13 cellular contexts compared by ENCODE assay signal in the genomic region with DNA sequence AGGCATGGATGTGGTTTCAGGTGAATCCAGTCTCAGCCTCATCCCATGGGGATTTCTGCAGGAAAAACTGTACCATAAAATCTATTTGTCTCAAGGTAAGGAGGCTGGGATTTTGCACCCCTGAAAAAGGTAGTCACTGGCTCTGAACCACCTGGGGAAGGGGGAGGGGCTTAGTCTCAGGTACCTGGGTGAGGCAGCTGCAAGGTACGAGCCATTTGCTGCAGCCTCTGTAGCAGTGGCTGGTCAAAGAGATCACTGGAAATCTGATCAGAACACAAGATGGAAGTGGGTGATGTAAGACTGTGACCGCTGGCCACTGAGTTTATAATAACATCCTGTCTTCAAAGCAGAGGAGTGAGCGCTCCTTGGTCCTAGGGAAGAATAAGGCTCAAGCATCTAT.
A peak's percentile ranks its signal among the peaks of the same experiment; 100 is the strongest.
DNase-seq lines count a peak whose midpoint lies in the region; FAIRE-seq and TF ChIP-seq lines count a peak whose summit lies in the region.
"Had no signal": no experiment of that assay in that cellular context is flagged by ENCODE, and none has a peak within 500 bp of the region (broad histone marks: within the 10 kb centered on the region; RNA-seq: fewer than 3 reads in every experiment).

No MANE protein-coding gene starts in this region.

- DNase-seq in Daoy (ENCODE audit: low read depth) (peak; percentile 35), M059J (ENCODE audit: low read depth) (peak; percentile 26), NOMO-1 treated with dmso at 0.1 percent for 144 hours (lab: John Stamatoyannopoulos, UW; ENCODE audit: unreplicated experiment) (peak; percentile 15), endothelial cell of umbilical vein (ENCODE audit: low read depth, low spot score) (no peak), globus pallidus (ENCODE audit: low spot score) (no peak), GM10266 (ENCODE audit: extremely low spot score) (no peak)
- DNase-seq in effector CD4-positive, alpha-beta T cell, result no peak
- DNase-seq: ACHN; C1 segment of cervical spinal cord; CD4-positive, alpha-beta T cell; DMS79 treated with DMSO at 0.1 percent for 48 hours; GDM1; H7 had no signal

- intact Hi-C loops in endothelial cell of umbilical vein (cut with micrococcal nuclease), result no loop called here

- dilution Hi-C loops in endothelial cell of umbilical vein (cut with MboI; ENCODE audit: extremely low pct_ligation_motif_present, low sequenced_read_pairs), result no loop called here

- peak; percentile 37 for FAIRE-seq in endothelial cell of umbilical vein (lab: Jason Lieb, UNC)

- TF ChIP-seq POLR2A in endothelial cell of umbilical vein (IDR thresholded peaks at IDR 0.05; ENCODE audit: low read depth, low read length), result no peak

- CTCF ChIA-PET in endothelial cell of umbilical vein (lab: Charles Lee), result no interaction called here

- no peaks in the 10 kb centered on the region for H4K20me1 ChIP-seq in endothelial cell of umbilical vein (replicated peaks; ENCODE audit: control insufficient read depth, extremely low read depth, insufficient read depth, low read length)

- no peak overlapping the region for H3K27ac ChIP-seq in endothelial cell of umbilical vein (ENCODE audit: insufficient read depth, low read depth, low read length)

- H3K4me3 ChIP-seq in endothelial cell of umbilical vein (replicated peaks in 1 of 3; ENCODE audit: insufficient read depth in 1 of 3, low read depth in 1 of 3, low read length in 3 of 3), result no peak overlapping the region

- H3K27me3 ChIP-seq in endothelial cell of umbilical vein (ENCODE audit: control insufficient read depth in 2 of 2, insufficient read depth in 2 of 2, low read length in 2 of 2), result no peaks in the 10 kb centered on the region

- TF ChIP-seq CTCF in endothelial cell of umbilical vein (IDR thresholded peaks at IDR 0.05; ENCODE audit: extremely low read depth in 1 of 2, insufficient read depth in 1 of 2, low read depth in 1 of 2, low read length in 2 of 2), result no peak
- TF ChIP-seq CTCF in GM10266 (IDR thresholded peaks at IDR 0.05; ENCODE audit: control insufficient read depth, insufficient read depth, low read depth, missing control alignments), result no peak

- no peak overlapping the region for H2AFZ ChIP-seq in endothelial cell of umbilical vein (ENCODE audit: low read depth, low read length)

- H3K9me3 ChIP-seq in endothelial cell of umbilical vein (replicated peaks; ENCODE audit: control insufficient read depth, insufficient read depth, low read length), result no peaks in the 10 kb centered on the region

- BruUV-seq in endothelial cell of umbilical vein (replicated peaks; lab: Mats Ljungman, UMichigan), result no TSS peak

- H3K4me1 ChIP-seq in endothelial cell of umbilical vein (ENCODE audit: control insufficient read depth, extremely low read depth, insufficient read depth, low read length), result no peaks in the 10 kb centered on the region

- POLR2A ChIA-PET in endothelial cell of umbilical vein (lab: Charles Lee), result no interaction called here

- H3K36me3 ChIP-seq in endothelial cell of umbilical vein (ENCODE audit: control insufficient read depth in 2 of 2, extremely low read depth in 1 of 2, insufficient read depth in 2 of 2, low read length in 2 of 2), result no peaks in the 10 kb centered on the region

- no peaks in the 10 kb centered on the region for H3K79me2 ChIP-seq in endothelial cell of umbilical vein (ENCODE audit: control insufficient read depth, insufficient read depth, low read length)

- H3K9me1 ChIP-seq in endothelial cell of umbilical vein (replicated peaks; ENCODE audit: control insufficient read depth, extremely low read depth, insufficient read depth, low read length), result no peaks in the 10 kb centered on the region

- H3K9ac ChIP-seq in endothelial cell of umbilical vein (replicated peaks; ENCODE audit: extremely low read depth, insufficient read depth, low read length), result no peak overlapping the region

- H3K4me2 ChIP-seq in endothelial cell of umbilical vein (ENCODE audit: insufficient read depth, low read length), result no peak overlapping the region

TF ChIP-seq in endothelial cell of umbilical vein, 7 proteins besides CTCF, POLR2A, EP300 and RAD21:
- TF ChIP-seq FOS (IDR thresholded peaks at IDR 0.05; ENCODE audit: borderline replicate concordance, insufficient read depth, low read length), result no peak
- no peak for TF ChIP-seq GATA2 (IDR thresholded peaks at IDR 0.05; ENCODE audit: insufficient read depth, insufficient read length, low read depth, low read length)
- TF ChIP-seq, protein P1, sequence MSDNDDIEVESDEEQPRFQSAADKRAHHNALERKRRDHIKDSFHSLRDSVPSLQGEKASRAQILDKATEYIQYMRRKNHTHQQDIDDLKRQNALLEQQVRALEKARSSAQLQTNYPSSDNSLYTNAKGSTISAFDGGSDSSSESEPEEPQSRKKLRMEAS (IDR thresholded peaks at IDR 0.05; ENCODE audit: insufficient read depth, insufficient read length), result no peak
- no peak for TF ChIP-seq EZH2 (IDR thresholded peaks at IDR 0.05; ENCODE audit: borderline replicate concordance, low read depth, low read length, severe bottlenecking)
- TF ChIP-seq POLR2AphosphoS5 (IDR thresholded peaks at IDR 0.05; ENCODE audit: insufficient read depth, low read depth, low read length), result no peak
- TF ChIP-seq MYC (IDR thresholded peaks at IDR 0.05; ENCODE audit: low read depth, low read length), result no peak
TF ChIP-seq in endothelial cell of umbilical vein: peak in this region for 0.

Comparison
In these comparisons a context has a peak if more than half of its experiments do, and no peak if none do; other contexts are left out.
1. DNase-seq: peak in Daoy (single experiment), M059J (single experiment) and NOMO-1 treated with dmso at 0.1 percent for 144 hours (single experiment); none in endothelial cell of umbilical vein (single experiment), effector CD4-positive, alpha-beta T cell (single experiment), globus pallidus (single experiment) and GM10266 (single experiment).